ENCODE assay signal across 8 cellular contexts in the genomic region with DNA sequence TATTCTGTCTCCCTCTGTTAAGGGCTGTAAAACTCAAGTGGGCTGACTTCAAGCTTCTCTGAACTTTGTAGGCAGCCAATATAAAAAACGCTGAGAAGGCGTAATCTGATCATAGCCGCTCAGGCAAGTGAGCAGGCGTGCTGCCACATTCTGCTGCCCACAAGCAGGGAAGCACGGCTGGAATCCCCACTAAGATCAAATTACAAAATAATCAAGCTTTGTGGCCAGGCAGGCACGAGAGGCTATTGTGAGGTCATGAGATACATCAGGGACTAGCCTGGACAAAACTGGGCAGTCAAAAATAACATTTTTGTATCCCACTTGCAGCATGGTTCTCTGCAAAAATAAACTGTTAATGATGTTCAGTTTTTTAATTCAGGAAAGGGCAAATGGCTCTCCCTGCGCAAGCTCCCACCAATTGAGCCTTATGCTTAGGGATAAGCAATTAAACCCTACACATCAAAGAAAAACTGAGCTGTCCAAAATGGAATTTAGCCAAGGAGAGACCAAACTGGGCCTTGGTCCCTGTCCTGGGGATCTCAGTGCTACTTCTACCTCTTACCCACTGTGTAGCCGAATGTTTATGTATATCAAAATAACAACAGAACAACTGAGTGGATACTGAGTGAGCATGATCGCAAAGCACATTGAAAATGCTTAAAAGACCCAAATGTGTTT.
DNase-seq lines count a peak whose midpoint lies in the region; ATAC-seq and TF ChIP-seq lines count a peak whose summit lies in the region.

No MANE protein-coding gene starts in this region.

- no peak for TF ChIP-seq CTCF in brain (conservative IDR thresholded peaks at IDR 0.05)

- ATAC-seq in left lobe of liver (peak; percentile 27), HG03280 (IDR thresholded peaks at IDR 0.05; ENCODE audit: unreplicated experiment) (no peak), GM19035 (IDR thresholded peaks at IDR 0.05; ENCODE audit: unreplicated experiment) (no peak), HG03097 (IDR thresholded peaks at IDR 0.05; ENCODE audit: low FRiP score, unreplicated experiment) (no peak)

- H3K36me3 Mint-ChIP-seq in brain = no peaks in the 10 kb centered on the region

- peaks cover 0 to 1% (median 0%) of the 10 kb centered on the region in 5 experiments for H3K9me3 Mint-ChIP-seq in brain

- peak overlapping the region; percentile 44 to 69 (median 62) for H3K4me3 Mint-ChIP-seq in brain

- DNase-seq in DMS 273 treated with DMSO at 0.1 percent for 48 hours (lab: John Stamatoyannopoulos, UW) (peak; percentile 59), NCI-H2029 treated with DMSO at 0.1 percent for 48 hours (lab: John Stamatoyannopoulos, UW) (peak; percentile 76), left lobe of liver (ENCODE audit: low spot score) (no peak)
- DNase-seq in stimulated activated CD4-positive, alpha-beta T cell treated with anti-CD3 and anti-CD28 coated beads, Interleukin-2, amount 100 ng/mL, for 48 hours = no peak

- H3K27me3 Mint-ChIP-seq in brain = no peaks in the 10 kb centered on the region

- peaks cover 62% of the 10 kb centered on the region for H3K4me1 Mint-ChIP-seq in brain

- H3K27ac Mint-ChIP-seq in brain = peak overlapping the region; percentile 63 to 88 (median 76)

Comparison
In these comparisons a context has a peak if more than half of its experiments do, and no peak if none do; other contexts are left out.
1. DNase-seq: peak in DMS 273 treated with DMSO at 0.1 percent for 48 hours (single experiment) and NCI-H2029 treated with DMSO at 0.1 percent for 48 hours (single experiment); none in left lobe of liver (single experiment) and stimulated activated CD4-positive, alpha-beta T cell treated with anti-CD3 and anti-CD28 coated beads, Interleukin-2, amount 100 ng/mL, for 48 hours (0 of 2).